Comparison of ENCODE assay signal across 15 cellular contexts in genomic region chr5:170221319-170221718, GRCh38. TPM values are rescaled to one million over a fixed set of nuclear protein-coding genes. Genes with fewer than 3 reads are reported as not detected.
DNase-seq lines count a peak whose midpoint lies in the region; ATAC-seq, FAIRE-seq and TF ChIP-seq lines count a peak whose summit lies in the region.
"Had no signal": no experiment of that assay in that cellular context is flagged by ENCODE, and none has a peak within 500 bp of the region (broad histone marks: within the 10 kb centered on the region; RNA-seq: fewer than 3 reads in every experiment).

No MANE protein-coding gene starts in this region.

- CTCF ChIA-PET in HepG2 (lab: Yijun Ruan, JAX; ENCODE audit: low intra/inter-chr PET ratio, low total read pairs), result no interaction called here

- H3K4me1 Mint-ChIP-seq in stimulated activated memory B cell treated with anti-CD40 and anti-IgM and Interleukin-4, amounts not matched to agents 10 μg/mL and 1 μg/mL and 100 μg/mL, for 72 hours, result peaks cover 16% of the 10 kb centered on the region

- no TSS peak for BruUV-seq in HepG2 (replicated peaks; lab: Mats Ljungman, UMichigan)

- peaks cover 10% of the 10 kb centered on the region for H3K27me3 Mint-ChIP-seq in stimulated activated memory B cell treated with anti-CD40 and anti-IgM and Interleukin-4, amounts not matched to agents 10 μg/mL and 1 μg/mL and 100 μg/mL, for 72 hours

- H3K4me1 ChIP-seq in liver (ENCODE audit: control insufficient read depth in 4 of 4, insufficient read depth in 4 of 4, low read length in 3 of 4) (no peaks in the 10 kb centered on the region), HepG2 (ENCODE audit: insufficient read depth, low read length) (no peaks in the 10 kb centered on the region), left lung (no peaks in the 10 kb centered on the region)
- H3K4me1 ChIP-seq: BE2C, gastrocnemius medialis had no signal

- H3K9ac ChIP-seq in liver (ENCODE audit: low read depth in 1 of 2, low read length in 2 of 2), result no peak overlapping the region
- H3K9ac ChIP-seq in HepG2 (ENCODE audit: insufficient read depth, low read depth, low read length), result no peak overlapping the region

- no peak overlapping the region for H2AFZ ChIP-seq in HepG2 (ENCODE audit: low read length)

- H3K4me3 ChIP-seq in liver (ENCODE audit: low read depth in 1 of 3, low read length in 3 of 3) (no peak overlapping the region), HepG2 (replicated peaks in 1 of 3; ENCODE audit: insufficient read depth in 1 of 3, low read depth in 2 of 3, low read length in 3 of 3) (no peak overlapping the region), left lung (no peak overlapping the region)
- H3K4me3 ChIP-seq: gastrocnemius medialis had no signal

- no peak for TF ChIP-seq EP300 in HepG2 (IDR thresholded peaks at IDR 0.05; ENCODE audit: low read depth in 2 of 2, low read length in 2 of 2)
- no peak for TF ChIP-seq EP300 in HepG2 (CRISPR knock-in tag; IDR thresholded peaks at IDR 0.05; ENCODE audit: borderline replicate concordance)

- no peak overlapping the region for H3K27ac ChIP-seq in liver (ENCODE audit: low read depth in 1 of 2, low read length in 2 of 2)
- no peak overlapping the region for H3K27ac ChIP-seq in HepG2 (ENCODE audit: extremely low read length, insufficient read depth, low read length)
- H3K27ac ChIP-seq in caudate nucleus (ENCODE audit: low read depth, low read length), result peak overlapping the region; percentile 27
- no peak overlapping the region for H3K27ac ChIP-seq in left lung
- H3K27ac ChIP-seq: gastrocnemius medialis, VCaP had no signal

- H3K9me3 Mint-ChIP-seq in stimulated activated memory B cell treated with anti-CD40 and anti-IgM and Interleukin-4, amounts not matched to agents 10 μg/mL and 1 μg/mL and 100 μg/mL, for 72 hours, result no peaks in the 10 kb centered on the region

- H3K27ac Mint-ChIP-seq in stimulated activated memory B cell treated with anti-CD40 and anti-IgM and Interleukin-4, amounts not matched to agents 10 μg/mL and 1 μg/mL and 100 μg/mL, for 72 hours, result no peak overlapping the region

- TF ChIP-seq CTCF in liver (IDR thresholded peaks at IDR 0.05; ENCODE audit: low read depth, low read length, missing input control), result no peak
- no peak for TF ChIP-seq CTCF in HepG2 (CRISPR knock-in tag; IDR thresholded peaks at IDR 0.05)
- no peak for TF ChIP-seq CTCF in left lung (IDR thresholded peaks at IDR 0.05)

- FAIRE-seq in HepG2 (lab: Jason Lieb, UNC), result no peak
- no peak for FAIRE-seq in GM12891 (lab: Jason Lieb, UNC)

- H3K36me3 ChIP-seq in liver (ENCODE audit: control insufficient read depth in 4 of 4, insufficient read depth in 3 of 4, low read depth in 1 of 4, low read length in 3 of 4) (no peaks in the 10 kb centered on the region), HepG2 (replicated peaks in 1 of 2; ENCODE audit: control insufficient read depth in 1 of 2, insufficient read depth in 2 of 2, low read length in 2 of 2) (no peaks in the 10 kb centered on the region), left lung (no peaks in the 10 kb centered on the region)
- H3K36me3 ChIP-seq: BE2C, gastrocnemius medialis had no signal

- no peaks in the 10 kb centered on the region for H3K27me3 ChIP-seq in liver (ENCODE audit: control insufficient read depth in 4 of 4, insufficient read depth in 4 of 4, low read length in 3 of 4)
- no peaks in the 10 kb centered on the region for H3K27me3 ChIP-seq in HepG2 (ENCODE audit: control insufficient read depth in 1 of 2, insufficient read depth in 2 of 2, low read length in 2 of 2)
- no peaks in the 10 kb centered on the region for H3K27me3 ChIP-seq in left lung
- H3K27me3 ChIP-seq: gastrocnemius medialis had no signal

- H3K9me3 ChIP-seq in liver (ENCODE audit: control insufficient read depth in 4 of 4, low read length in 3 of 4), result no peaks in the 10 kb centered on the region
- H3K9me3 ChIP-seq in HepG2 (ENCODE audit: low read length), result no peaks in the 10 kb centered on the region
- H3K9me3 ChIP-seq in left lung, result no peaks in the 10 kb centered on the region
- H3K9me3 ChIP-seq: BE2C, gastrocnemius medialis had no signal

- H3K4me3 Mint-ChIP-seq in stimulated activated memory B cell treated with anti-CD40 and anti-IgM and Interleukin-4, amounts not matched to agents 10 μg/mL and 1 μg/mL and 100 μg/mL, for 72 hours, result no peak overlapping the region

- intact Hi-C loops in HepG2 (cut with micrococcal nuclease; ENCODE audit: unreplicated experiment) (no loop called here), left lung (cut with DNase I) (loop anchor here in 1 of 2 donors (10.0 kb wide), 1 partner anchor 413 kb away; no protein-coding TSS in a partner anchor)

- TF ChIP-seq POLR2A in HepG2 (IDR thresholded peaks at IDR 0.05; ENCODE audit: insufficient read depth in 1 of 2, low read depth in 2 of 2, low read length in 2 of 2), result no peak
- TF ChIP-seq POLR2A in GM12891 (IDR thresholded peaks at IDR 0.05; ENCODE audit: low read depth, low read length), result no peak

- H4K20me1 ChIP-seq in HepG2 (ENCODE audit: insufficient read depth, low read length), result no peaks in the 10 kb centered on the region

- H3K36me3 Mint-ChIP-seq in stimulated activated memory B cell treated with anti-CD40 and anti-IgM and Interleukin-4, amounts not matched to agents 10 μg/mL and 1 μg/mL and 100 μg/mL, for 72 hours, result no peaks in the 10 kb centered on the region

- no peak overlapping the region for H3K4me2 ChIP-seq in HepG2 (ENCODE audit: low read depth, low read length)

- no peaks in the 10 kb centered on the region for H3K79me2 ChIP-seq in HepG2 (ENCODE audit: insufficient read depth, low read length)

- no peak for ATAC-seq in HepG2
- peak; percentile 62 for ATAC-seq in left lung
- no peak for ATAC-seq in stimulated activated memory B cell treated with anti-CD40 and anti-IgM and Interleukin-4, amounts not matched to agents 10 μg/mL and 1 μg/mL and 100 μg/mL, for 72 hours
- ATAC-seq in HG02642 (IDR thresholded peaks at IDR 0.05; ENCODE audit: poor library complexity, unreplicated experiment), result no peak

- in situ Hi-C loops in HepG2 (cut with HindIII; ENCODE audit: extremely low pct_ligation_motif_present, low pct_unique_long_range_greater_than_20kb), result no loop called here

- POLR2A ChIA-PET in HepG2 (lab: Yijun Ruan, JAX), result no interaction called here

- TF ChIP-seq RAD21 in liver (IDR thresholded peaks at IDR 0.05) (no peak), HepG2 (CRISPR knock-in tag; IDR thresholded peaks at IDR 0.05) (no peak)

- WGBS in liver, result 56% methylated on average over 5 of the region's 5 CpGs
- 5% methylated on average over 5 of the region's 5 CpGs for WGBS in HepG2 (ENCODE audit: low lambda C conversion rate)

- DNase-seq in HepG2 (ENCODE audit: low spot score), result no peak
- peak in 8 of 61 donors; percentile 3 to 53 (median 10) for DNase-seq in caudate nucleus (lab: John Stamatoyannopoulos, UW)
- no peak for DNase-seq in left lung
- no peak for DNase-seq in GM12891 (ENCODE audit: insufficient read length, low spot score)
- DNase-seq in SW 1271 (lab: John Stamatoyannopoulos, UW), result no peak
- DNase-seq: activated naive CD4-positive, alpha-beta T cell treated with anti-CD3 and anti-CD28 coated beads, Interleukin-2, amount 50 U/mL, for 16 hours; BE2C; gastrocnemius medialis; NCI-H510A; stimulated activated CD4-positive, alpha-beta T cell treated with anti-CD3 and anti-CD28 coated beads, Interleukin-4, amount 100 ng/mL, for 1 hour had no signal

TF ChIP-seq in liver, 16 proteins besides CTCF, POLR2A, EP300 and RAD21 (continues in another document):
- peak; percentile 16 for TF ChIP-seq SP1 (IDR thresholded peaks at IDR 0.05)

TF ChIP-seq in HepG2, 621 proteins besides CTCF, POLR2A, EP300 and RAD21 (continues in another document):
- TF ChIP-seq ZNF562 (CRISPR knock-in tag; IDR thresholded peaks at IDR 0.05; ENCODE audit: borderline replicate concordance) (no peak), ZNF451 (CRISPR knock-in tag; IDR thresholded peaks at IDR 0.05) (no peak)

TF ChIP-seq in GM12891, 5 proteins besides CTCF, POLR2A, EP300 and RAD21:
- TF ChIP-seq PAX5 (IDR thresholded peaks at IDR 0.05; ENCODE audit: insufficient read depth, low read length, severe bottlenecking) (no peak), TAF1 (IDR thresholded peaks at IDR 0.05; ENCODE audit: low read depth, low read length) (no peak), POU2F2 (IDR thresholded peaks at IDR 0.05; ENCODE audit: low read depth, low read length) (no peak), SPI1 (IDR thresholded peaks at IDR 0.05; ENCODE audit: low read depth, low read length) (no peak), POLR2AphosphoS5 (IDR thresholded peaks at IDR 0.05; ENCODE audit: low read depth, low read length) (no peak)

RNA-seq across cellular contexts. Expression of gene C5orf58, which starts 11.5 kb away (rescaled TPM):
- not detected for total RNA-seq in liver
- polyA plus RNA-seq in liver, result under 1 TPM in 1 of 2 donors, not detected in 1; 0.64 TPM
- total RNA-seq in HepG2 (2016; rRNA removed; fragmentation: Illumina TruSeq; extraction: Trizol), result not detected in 2 replicates
- not detected in 2 replicates for total RNA-seq in HepG2 (2016; cell fraction: cytosol; rRNA removed; fragmentation: Illumina TruSeq; extraction: Trizol; ENCODE audit: low read depth)
- total RNA-seq in HepG2 (2016; cell fraction: insoluble cytoplasmic fraction; rRNA removed; fragmentation: Illumina TruSeq; extraction: Trizol), result not detected in 2 replicates
- total RNA-seq in HepG2 (2016; cell fraction: membrane; rRNA removed; fragmentation: Illumina TruSeq; extraction: Trizol), result not detected in 2 replicates
- not detected in 2 replicates for total RNA-seq in HepG2 (2016; cell fraction: nucleus; rRNA removed; fragmentation: Illumina TruSeq; extraction: Trizol)
- polyA plus RNA-seq in HepG2 (2011; rRNA removed), result not detected in 2 replicates
- polyA plus RNA-seq in HepG2 (2011; cell fraction: cytosol; rRNA removed), result not detected in 2 replicates
- not detected in 2 replicates for polyA plus RNA-seq in HepG2 (2011; cell fraction: nucleus; rRNA removed)
- not detected in 2 replicates for polyA plus RNA-seq in HepG2 (2012)
- polyA plus RNA-seq in HepG2 (2016; cell fraction: cytosol; fragmentation: Illumina TruSeq; extraction: Trizol; ENCODE audit: low read depth), result not detected in 2 replicates
- polyA plus RNA-seq in HepG2 (2016; cell fraction: insoluble cytoplasmic fraction; fragmentation: Illumina TruSeq; extraction: Trizol; ENCODE audit: low read depth), result not detected in 2 replicates
- not detected in 2 replicates for polyA plus RNA-seq in HepG2 (2016; cell fraction: membrane; fragmentation: Illumina TruSeq; extraction: Trizol; ENCODE audit: low read depth)
- not detected in 2 replicates for polyA plus RNA-seq in HepG2 (2016; cell fraction: nucleus; fragmentation: Illumina TruSeq; extraction: Trizol; ENCODE audit: insufficient read depth, low read depth)
- not detected in 2 replicates for polyA minus RNA-seq in HepG2 (2011; rRNA and poly(A)+ RNA removed; ENCODE audit: low replicate concordance)
- polyA minus RNA-seq in HepG2 (2011; cell fraction: cytosol; rRNA and poly(A)+ RNA removed), result not detected in 2 replicates
- not detected in 2 replicates for polyA minus RNA-seq in HepG2 (2011; cell fraction: nucleus; rRNA and poly(A)+ RNA removed)
- not detected for total RNA-seq in left lung
- polyA plus RNA-seq in GM12891 (2012; ENCODE audit: low read depth, missing spikeins), result 0.10 TPM
- total RNA-seq: gastrocnemius medialis, myocyte had no signal
